In genomic region chr21:23936991-23937390, GRCh38 we compare ENCODE assay signal across 14 cellular contexts.
DNase-seq lines count a peak whose midpoint lies in the region; ATAC-seq and TF ChIP-seq lines count a peak whose summit lies in the region.
"Had no signal": no experiment of that assay in that cellular context is flagged by ENCODE, and none has a peak within 500 bp of the region (broad histone marks: within the 10 kb centered on the region; RNA-seq: fewer than 3 reads in every experiment).

No MANE protein-coding gene starts in this region.

- H3K27me3 ChIP-seq in OCI-LY3 (ENCODE audit: low read depth, low read length) (no peaks in the 10 kb centered on the region), breast epithelium (no peaks in the 10 kb centered on the region)
- H3K27me3 ChIP-seq: BLaER1 had no signal

- H3K27ac Mint-ChIP-seq in memory B cell, result peak overlapping the region; percentile 45
- peak overlapping the region; percentile 81 for H3K27ac Mint-ChIP-seq in stimulated activated naive B cell treated with anti-CD40 and anti-IgM and Interleukin-4, amounts not matched to agents 10 μg/mL and 1 μg/mL and 100 μg/mL, for 72 hours
- H3K27ac Mint-ChIP-seq: CD4-positive, CD25-positive, alpha-beta regulatory T cell; CD8-positive, alpha-beta T cell had no signal

- DNase-seq in memory B cell (ENCODE audit: low spot score in 2 of 2), result no peak
- no peak for DNase-seq in stimulated activated naive B cell treated with anti-CD40 and anti-IgM and Interleukin-4, amounts not matched to agents 10 μg/mL and 1 μg/mL and 100 μg/mL, for 72 hours
- DNase-seq in breast epithelium (ENCODE audit: low spot score in 2 of 2), result no peak
- DNase-seq: CD8-positive, alpha-beta T cell; DMS153; GM23248; HCEC 1CT had no signal

- no peaks in the 10 kb centered on the region for H3K36me3 Mint-ChIP-seq in memory B cell
- H3K36me3 Mint-ChIP-seq in stimulated activated naive B cell treated with anti-CD40 and anti-IgM and Interleukin-4, amounts not matched to agents 10 μg/mL and 1 μg/mL and 100 μg/mL, for 72 hours, result peaks cover 4 to 6% of the 10 kb centered on the region in 2 donors
- H3K36me3 Mint-ChIP-seq: CD4-positive, CD25-positive, alpha-beta regulatory T cell; CD8-positive, alpha-beta T cell had no signal

- peak; percentile 65 for ATAC-seq in memory B cell (ENCODE audit: low read depth)
- ATAC-seq in stimulated activated naive B cell treated with anti-CD40 and anti-IgM and Interleukin-4, amounts not matched to agents 10 μg/mL and 1 μg/mL and 100 μg/mL, for 72 hours (replicated peaks), result peak; percentile 54 to 56
- no peak for ATAC-seq in GM18511 (IDR thresholded peaks at IDR 0.05; ENCODE audit: unreplicated experiment)
- ATAC-seq in activated CD4-positive, CD25-positive, alpha-beta regulatory T cell treated with anti-CD3 and anti-CD28 coated beads, Interleukin-2, amount 50 U/mL, for 24 hours, result no peak
- ATAC-seq: CD8-positive, alpha-beta T cell had no signal

- H3K4me2 ChIP-seq in OCI-LY3 (ENCODE audit: low read length), result peak overlapping the region; percentile 36
- H3K4me2 ChIP-seq: BLaER1 had no signal

- TF ChIP-seq POLR2A in breast epithelium (IDR thresholded peaks at IDR 0.05), result no peak

- H3K4me1 ChIP-seq in OCI-LY3 (ENCODE audit: low read length) (peaks cover 27% of the 10 kb centered on the region), breast epithelium (no peaks in the 10 kb centered on the region)
- H3K4me1 ChIP-seq: Caco-2 had no signal

- no peaks in the 10 kb centered on the region for H3K9me3 ChIP-seq in OCI-LY3 (ENCODE audit: insufficient read depth, low read length)
- no peaks in the 10 kb centered on the region for H3K9me3 ChIP-seq in breast epithelium
- H3K9me3 ChIP-seq: Caco-2 had no signal

- H3K4me3 Mint-ChIP-seq in memory B cell, result peak overlapping the region; percentile 16
- H3K4me3 Mint-ChIP-seq in stimulated activated naive B cell treated with anti-CD40 and anti-IgM and Interleukin-4, amounts not matched to agents 10 μg/mL and 1 μg/mL and 100 μg/mL, for 72 hours, result peak overlapping the region; percentile 44 to 53
- H3K4me3 Mint-ChIP-seq: CD4-positive, CD25-positive, alpha-beta regulatory T cell; CD8-positive, alpha-beta T cell had no signal

- H3K36me3 ChIP-seq in OCI-LY3 (replicated peaks; ENCODE audit: low read depth, low read length), result no peaks in the 10 kb centered on the region
- no peaks in the 10 kb centered on the region for H3K36me3 ChIP-seq in breast epithelium

- no peaks in the 10 kb centered on the region for H3K27me3 Mint-ChIP-seq in memory B cell
- H3K27me3 Mint-ChIP-seq in stimulated activated naive B cell treated with anti-CD40 and anti-IgM and Interleukin-4, amounts not matched to agents 10 μg/mL and 1 μg/mL and 100 μg/mL, for 72 hours, result no peaks in the 10 kb centered on the region
- H3K27me3 Mint-ChIP-seq: CD4-positive, CD25-positive, alpha-beta regulatory T cell had no signal

- no peak overlapping the region for H3K27ac ChIP-seq in OCI-LY3 (ENCODE audit: low read length)
- no peak overlapping the region for H3K27ac ChIP-seq in breast epithelium
- H3K27ac ChIP-seq: BLaER1, C4-2B, GM23248 had no signal

- intact Hi-C loops in breast epithelium (cut with DNase I; ENCODE audit: low total_unique reads), result no loop called here

- TF ChIP-seq CTCF in OCI-LY3 (IDR thresholded peaks at IDR 0.05; ENCODE audit: low read depth, low read length) (no peak), breast epithelium (IDR thresholded peaks at IDR 0.05) (no peak)

- H3K4me3 ChIP-seq in OCI-LY3 (ENCODE audit: low read length), result no peak overlapping the region
- H3K4me3 ChIP-seq in breast epithelium, result no peak overlapping the region
- H3K4me3 ChIP-seq: BLaER1, GM23248 had no signal

- H4K20me1 ChIP-seq in OCI-LY3 (ENCODE audit: insufficient read depth, low read length), result no peaks in the 10 kb centered on the region
- H4K20me1 ChIP-seq: BLaER1 had no signal

- H3K4me1 Mint-ChIP-seq in memory B cell, result peaks cover 12% of the 10 kb centered on the region
- H3K4me1 Mint-ChIP-seq in stimulated activated naive B cell treated with anti-CD40 and anti-IgM and Interleukin-4, amounts not matched to agents 10 μg/mL and 1 μg/mL and 100 μg/mL, for 72 hours, result peaks cover 30 to 40% of the 10 kb centered on the region in 2 donors

- H2AFZ ChIP-seq in OCI-LY3 (ENCODE audit: low read depth, low read length), result no peak overlapping the region
- H2AFZ ChIP-seq: GM23248 had no signal

- no peaks in the 10 kb centered on the region for H3K9me3 Mint-ChIP-seq in memory B cell
- H3K9me3 Mint-ChIP-seq in stimulated activated naive B cell treated with anti-CD40 and anti-IgM and Interleukin-4, amounts not matched to agents 10 μg/mL and 1 μg/mL and 100 μg/mL, for 72 hours, result peaks cover 4 to 5% of the 10 kb centered on the region in 2 donors
- H3K9me3 Mint-ChIP-seq: CD8-positive, alpha-beta T cell had no signal

- no peaks in the 10 kb centered on the region for H3K79me2 ChIP-seq in OCI-LY3 (ENCODE audit: low read length)

- no peak overlapping the region for H3K9ac ChIP-seq in OCI-LY3 (ENCODE audit: low read length)
- H3K9ac ChIP-seq: BLaER1, GM23248 had no signal

Comparison
In these comparisons a context has a peak if more than half of its experiments do, and no peak if none do; other contexts are left out.
1. ATAC-seq: peak in memory B cell (single experiment) and stimulated activated naive B cell treated with anti-CD40 and anti-IgM and Interleukin-4, amounts not matched to agents 10 μg/mL and 1 μg/mL and 100 μg/mL, for 72 hours (2 of 2); none in GM18511 (single experiment) and activated CD4-positive, CD25-positive, alpha-beta regulatory T cell treated with anti-CD3 and anti-CD28 coated beads, Interleukin-2, amount 50 U/mL, for 24 hours (0 of 2).